In the genomic region with DNA sequence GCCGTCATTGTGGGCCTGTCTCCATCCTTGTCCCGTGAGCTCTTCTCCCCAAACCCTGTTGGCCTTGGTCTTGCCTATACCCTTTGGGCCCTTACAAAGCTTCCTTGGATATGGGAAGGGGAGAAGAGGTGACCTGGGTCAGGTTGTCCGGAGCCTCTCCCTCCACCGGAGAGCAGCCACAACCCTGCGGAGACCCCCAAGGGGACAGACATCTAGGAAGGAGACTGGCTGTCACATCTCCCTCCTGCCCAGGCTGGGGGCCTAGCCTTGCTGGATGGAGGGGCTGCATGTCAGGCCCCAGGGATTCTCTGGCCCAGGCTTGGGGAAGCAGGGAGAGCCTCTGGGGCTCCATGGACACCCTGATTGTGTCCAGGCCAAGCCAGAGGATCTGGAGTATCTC, we compare ENCODE assay signal across 16 cellular contexts.
"Had no signal": no experiment of that assay in that cellular context is flagged by ENCODE, and none has a peak within 500 bp of the region (broad histone marks: within the 10 kb centered on the region; RNA-seq: fewer than 3 reads in every experiment).

No MANE protein-coding gene starts in this region.

- H3K9me3 Mint-ChIP-seq: mesothelial cell of epicardium, nephron, type B pancreatic cell had no signal

- H3K27ac Mint-ChIP-seq: mesothelial cell of epicardium, nephron, type B pancreatic cell had no signal

- ATAC-seq: esophagus mucosa, heart left ventricle, sciatic nerve had no signal

- H3K4me3 Mint-ChIP-seq: mesothelial cell of epicardium, nephron, type B pancreatic cell had no signal

- H3K4me3 ChIP-seq: coronary artery, heart left ventricle, spleen, stomach had no signal

- DNase-seq: effector CD8-positive, alpha-beta T cell; hippocampal formation; kidney glomerular epithelial cell; stimulated activated CD4-positive, alpha-beta T cell treated with anti-CD3 and anti-CD28 coated beads, Interleukin-15, amount 100 ng/mL, for 24 hours; stimulated activated CD4-positive, alpha-beta T cell treated with anti-CD3 and anti-CD28 coated beads, Interleukin-1b, Interleukin-23, amount 100 ng/mL, for 48 hours; stimulated activated CD4-positive, alpha-beta T cell treated with anti-CD3 and anti-CD28 coated beads, Interleukin-4, amount 100 ng/mL, for 24 hours; stimulated activated naive CD4-positive, alpha-beta T cell; stomach had no signal

- H3K27me3 Mint-ChIP-seq: type B pancreatic cell had no signal

- H3K9me3 ChIP-seq: heart left ventricle, spleen, stomach had no signal

- H3K4me1 Mint-ChIP-seq: mesothelial cell of epicardium, nephron had no signal

- H3K27ac ChIP-seq: coronary artery, heart left ventricle, spleen, stomach had no signal

- H3K27me3 ChIP-seq: heart left ventricle, spleen, stomach had no signal

- H3K4me1 ChIP-seq: stomach had no signal
